Comparison of ENCODE assay signal across 10 cellular contexts in the genomic region with DNA sequence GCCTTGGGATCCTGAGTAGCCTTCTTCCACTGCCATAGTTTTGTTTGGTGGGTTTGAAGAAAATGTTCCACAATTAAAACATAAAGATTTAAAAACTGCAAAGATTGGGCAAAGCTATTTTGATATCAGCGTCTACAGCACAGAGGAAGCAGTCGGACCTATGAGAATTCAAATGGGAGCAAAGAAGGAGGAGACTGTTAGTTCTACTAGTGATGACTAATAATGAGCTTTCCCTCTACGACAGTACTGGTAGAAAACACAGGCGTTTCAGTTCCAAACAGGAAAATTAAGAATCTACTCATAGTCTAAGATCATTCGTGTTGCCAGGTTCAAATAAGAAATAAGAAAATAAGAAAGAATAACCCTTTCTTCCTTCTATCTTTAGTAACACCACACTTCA.
DNase-seq lines count a peak whose midpoint lies in the region; ATAC-seq and TF ChIP-seq lines count a peak whose summit lies in the region.
"Had no signal": no experiment of that assay in that cellular context is flagged by ENCODE, and none has a peak within 500 bp of the region (broad histone marks: within the 10 kb centered on the region; RNA-seq: fewer than 3 reads in every experiment).

No MANE protein-coding gene starts in this region.

- H3K9me3 ChIP-seq in DOHH2 (ENCODE audit: control insufficient read depth, insufficient read depth, low read length) (no peaks in the 10 kb centered on the region), BE2C (no peaks in the 10 kb centered on the region)
- H3K9me3 ChIP-seq in CD8-positive, alpha-beta T cell (ENCODE audit: low read length) = no peaks in the 10 kb centered on the region
- H3K9me3 ChIP-seq: tibial artery had no signal

- intact Hi-C loops in CD8-positive, alpha-beta T cell (cut with DNase I, micrococcal nuclease) = no loop called here

- no peaks in the 10 kb centered on the region for H4K20me1 ChIP-seq in DOHH2 (ENCODE audit: control insufficient read depth, insufficient read depth, low read depth, low read length)

- H3K27ac ChIP-seq in DOHH2 (ENCODE audit: low read depth, low read length) = no peak overlapping the region
- H3K27ac ChIP-seq in CD8-positive, alpha-beta T cell (ENCODE audit: low read depth, low read length) = no peak overlapping the region
- H3K27ac ChIP-seq: tibial artery had no signal

- H3K27ac Mint-ChIP-seq in CD8-positive, alpha-beta T cell = no peak overlapping the region

- peaks cover 22% of the 10 kb centered on the region for H3K4me1 ChIP-seq in DOHH2 (ENCODE audit: control insufficient read depth, low read length)
- no peaks in the 10 kb centered on the region for H3K4me1 ChIP-seq in CD8-positive, alpha-beta T cell (ENCODE audit: insufficient read depth, low read length)
- H3K4me1 ChIP-seq in BE2C = peaks cover 30% of the 10 kb centered on the region
- H3K4me1 ChIP-seq: tibial artery had no signal

- no peaks in the 10 kb centered on the region for H3K9me3 Mint-ChIP-seq in CD8-positive, alpha-beta T cell

- no peaks in the 10 kb centered on the region for H3K79me2 ChIP-seq in DOHH2 (ENCODE audit: control insufficient read depth, low read length)

- POLR2A ChIA-PET in CD8-positive, alpha-beta T cell (lab: Charles Lee) = interaction anchor here (1.1 kb wide), 1 partner anchor 12 kb away, joined by 3 read pairs; no protein-coding TSS in a partner anchor

- no peaks in the 10 kb centered on the region for H3K4me1 Mint-ChIP-seq in CD8-positive, alpha-beta T cell (ENCODE audit: low read depth)

- H3K27me3 ChIP-seq in DOHH2 (ENCODE audit: control insufficient read depth, low read length) (no peaks in the 10 kb centered on the region), BE2C (no peaks in the 10 kb centered on the region)
- no peaks in the 10 kb centered on the region for H3K27me3 ChIP-seq in CD8-positive, alpha-beta T cell (ENCODE audit: insufficient read depth, low read length)
- H3K27me3 ChIP-seq: tibial artery had no signal

- no peaks in the 10 kb centered on the region for H3F3A ChIP-seq in DOHH2 (ENCODE audit: control insufficient read depth, insufficient read depth)

- no peaks in the 10 kb centered on the region for H3K36me3 ChIP-seq in DOHH2 (ENCODE audit: control insufficient read depth, low read length)
- peaks cover 5% of the 10 kb centered on the region for H3K36me3 ChIP-seq in CD8-positive, alpha-beta T cell (ENCODE audit: insufficient read depth, low read length)
- H3K36me3 ChIP-seq in BE2C = no peaks in the 10 kb centered on the region

- H3K27me3 Mint-ChIP-seq in CD8-positive, alpha-beta T cell (ENCODE audit: low read depth) = no peaks in the 10 kb centered on the region

- peak; percentile 57 for DNase-seq in HT1080 (ENCODE audit: low read depth)
- DNase-seq in NCI-H2227 (lab: John Stamatoyannopoulos, UW; ENCODE audit: unreplicated experiment) = no peak
- DNase-seq in CD8-positive, alpha-beta T cell = no peak
- DNase-seq in BE2C = no peak
- DNase-seq in kidney glomerular epithelial cell (lab: John Stamatoyannopoulos, UW) = no peak
- DNase-seq: amygdala, tibial artery had no signal

- no peak overlapping the region for H3K4me3 ChIP-seq in DOHH2 (ENCODE audit: low read length)
- H3K4me3 ChIP-seq in CD8-positive, alpha-beta T cell (ENCODE audit: low read depth, low read length) = no peak overlapping the region
- no peak overlapping the region for H3K4me3 ChIP-seq in BE2C (ENCODE audit: low read depth, low read length)
- H3K4me3 ChIP-seq: tibial artery had no signal

- peak; percentile 91 for ATAC-seq in GM18907 (IDR thresholded peaks at IDR 0.05; ENCODE audit: unreplicated experiment)
- peak; percentile 81 for ATAC-seq in HG02759 (IDR thresholded peaks at IDR 0.05; ENCODE audit: unreplicated experiment)
- no peak for ATAC-seq in CD8-positive, alpha-beta T cell

- TF ChIP-seq CTCF in DOHH2 (IDR thresholded peaks at IDR 0.05; ENCODE audit: low read depth, low read length, poor library complexity, severe bottlenecking) = no peak
- no peak for TF ChIP-seq CTCF in CD8-positive, alpha-beta T cell (IDR thresholded peaks at IDR 0.05)
- TF ChIP-seq CTCF in BE2C (IDR thresholded peaks at IDR 0.05; ENCODE audit: low read depth, low read length) = no peak

- CTCF ChIA-PET in CD8-positive, alpha-beta T cell (lab: Charles Lee) = no interaction called here

- H3K36me3 Mint-ChIP-seq in CD8-positive, alpha-beta T cell = peaks cover 65% of the 10 kb centered on the region

- H3K9me2 ChIP-seq in DOHH2 (replicated peaks; ENCODE audit: control insufficient read depth, low read length) = no peaks in the 10 kb centered on the region

- peak overlapping the region; percentile 31 for H3K4me2 ChIP-seq in DOHH2 (ENCODE audit: low read length)

- H3K4me3 Mint-ChIP-seq in CD8-positive, alpha-beta T cell = no peak overlapping the region
